In the genomic region with DNA sequence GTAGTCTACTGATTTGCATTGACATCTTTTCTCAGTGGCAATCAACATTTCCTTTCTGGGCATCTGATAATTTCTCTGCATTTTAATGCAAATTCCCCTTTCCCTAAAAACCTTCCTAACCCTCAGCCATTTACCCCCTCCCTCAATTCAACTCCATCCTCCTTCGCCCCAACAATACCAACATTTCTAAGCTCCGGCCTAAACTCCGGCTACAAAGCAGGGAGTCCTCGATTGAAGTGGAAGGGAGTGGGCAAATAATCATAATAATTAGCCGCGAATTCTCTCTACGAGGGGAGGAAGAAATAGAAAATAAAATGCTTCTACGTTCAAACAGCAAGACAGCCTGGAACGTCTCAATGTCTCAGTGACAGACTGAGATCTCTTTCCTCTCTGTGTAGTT, we compare ENCODE assay signal across 8 cellular contexts. TPM values are rescaled to one million over a fixed set of nuclear protein-coding genes. Genes with fewer than 3 reads are reported as not detected.
DNase-seq lines count a peak whose midpoint lies in the region; FAIRE-seq and TF ChIP-seq lines count a peak whose summit lies in the region.

No MANE protein-coding gene starts in this region.

- CTCF ChIA-PET in Caco-2 (lab: Charles Lee) = no interaction called here

- H3K4me3 Mint-ChIP-seq in Caco-2 (ENCODE audit: unreplicated experiment) (peak overlapping the region; percentile 79), neural crest cell (peak overlapping the region; percentile 90)

- FAIRE-seq in frontal cortex (lab: Jason Lieb, UNC) = no peak

- no peaks in the 10 kb centered on the region for H4K20me1 ChIP-seq in MM.1S (ENCODE audit: insufficient read depth, low read length)

- POLR2A ChIA-PET in Caco-2 (lab: Charles Lee) = no interaction called here

- BruUV-seq in Caco-2 (replicated peaks; lab: Mats Ljungman, UMichigan) = no TSS peak

- peak overlapping the region; percentile 93 for H3K4me2 ChIP-seq in MM.1S (ENCODE audit: low read depth, low read length)

- H3K9me3 Mint-ChIP-seq in Caco-2 (ENCODE audit: unreplicated experiment) (no peaks in the 10 kb centered on the region), neural crest cell (no peaks in the 10 kb centered on the region)

- H3K27me3 ChIP-seq in Caco-2 (replicated peaks; ENCODE audit: control insufficient read depth, insufficient read depth, low read length) (no peaks in the 10 kb centered on the region), MM.1S (replicated peaks; ENCODE audit: insufficient read depth, low read length) (no peaks in the 10 kb centered on the region)

- intact Hi-C loops in Caco-2 (cut with micrococcal nuclease; ENCODE audit: unreplicated experiment) = loop anchor here (2.0 kb wide), 1 partner anchor 34 kb away; no protein-coding TSS in a partner anchor

- H3K4me3 ChIP-seq in Caco-2 (ENCODE audit: low read depth, low read length) (no peak overlapping the region; the same call in 1 of the 2 replicates), MM.1S (ENCODE audit: low read length) (peak overlapping the region; percentile 91), coronary artery (peak overlapping the region; percentile 77)

- TF ChIP-seq CTCF in Caco-2 (IDR thresholded peaks at IDR 0.05; ENCODE audit: insufficient read depth in 1 of 2, low read depth in 1 of 2, low read length in 1 of 2, severe bottlenecking in 1 of 2, unreplicated experiment in 1 of 2) (no peak), MM.1S (IDR thresholded peaks at IDR 0.05; ENCODE audit: low read length) (no peak), coronary artery (IDR thresholded peaks at IDR 0.05) (no peak), neural crest cell (conservative IDR thresholded peaks at IDR 0.05) (no peak)

- peaks cover 15% of the 10 kb centered on the region for H3F3A ChIP-seq in MM.1S (ENCODE audit: insufficient read depth, low read length)

- H3K4me1 Mint-ChIP-seq in Caco-2 (ENCODE audit: low read depth, unreplicated experiment) (peaks cover 7% of the 10 kb centered on the region), neural crest cell (peaks cover 23% of the 10 kb centered on the region)

- H3K9me3 ChIP-seq in Caco-2 = no peaks in the 10 kb centered on the region
- no peaks in the 10 kb centered on the region for H3K9me3 ChIP-seq in MM.1S (replicated peaks; ENCODE audit: insufficient read depth, low read length)

- H3K36me3 ChIP-seq in Caco-2 (ENCODE audit: control insufficient read depth, insufficient read depth, low read length) (no peaks in the 10 kb centered on the region), MM.1S (replicated peaks; ENCODE audit: insufficient read depth, low read length) (no peaks in the 10 kb centered on the region)

- H3K9me2 ChIP-seq in MM.1S (replicated peaks; ENCODE audit: insufficient read depth, low read length) = no peaks in the 10 kb centered on the region

- peak overlapping the region; percentile 89 for H2AFZ ChIP-seq in MM.1S (ENCODE audit: low read length)

- H3K27ac Mint-ChIP-seq in Caco-2 (ENCODE audit: unreplicated experiment) = no peak overlapping the region
- H3K27ac Mint-ChIP-seq in neural crest cell (ENCODE audit: unreplicated experiment) = no peak overlapping the region

- DNase-seq in Caco-2 = no peak
- no peak for DNase-seq in MM.1S
- no peak for DNase-seq in coronary artery (ENCODE audit: low spot score)
- DNase-seq in neural crest cell (ENCODE audit: low read depth, low spot score) = no peak
- DNase-seq in substantia nigra (lab: John Stamatoyannopoulos, UW) = no peak
- no peak for DNase-seq in NCI-H1092 treated with DMSO at 0.1 percent for 48 hours (lab: John Stamatoyannopoulos, UW)
- no peak for DNase-seq in frontal cortex (ENCODE audit: low spot score in 2 of 2)
- no peak for DNase-seq in LoVo (ENCODE audit: low spot score)

- H3K36me3 Mint-ChIP-seq in Caco-2 (ENCODE audit: insufficient read depth, unreplicated experiment) (peaks cover 7% of the 10 kb centered on the region), neural crest cell (ENCODE audit: low read depth) (no peaks in the 10 kb centered on the region)

- H3K27me3 Mint-ChIP-seq in Caco-2 (ENCODE audit: insufficient read depth, unreplicated experiment) = peaks cover 24% of the 10 kb centered on the region
- H3K27me3 Mint-ChIP-seq in neural crest cell (ENCODE audit: low read depth) = peaks cover 97% of the 10 kb centered on the region

- H3K4me1 ChIP-seq in Caco-2 = peaks cover 14% of the 10 kb centered on the region
- H3K4me1 ChIP-seq in MM.1S (ENCODE audit: low read length) = 0 out of 2 replicates have a peak, but pooled peaks cover 8% of the 10 kb centered on the region

- H3K9ac ChIP-seq in MM.1S (ENCODE audit: low read length) = peak overlapping the region; percentile 63; the same call in 1 of the 2 replicates

- H3K27ac ChIP-seq in MM.1S (ENCODE audit: low read length) (no peak overlapping the region), coronary artery (no peak overlapping the region), substantia nigra (ENCODE audit: low read depth, low read length, poor library complexity, severe bottlenecking) (no peak overlapping the region)

- H3K79me2 ChIP-seq in MM.1S (ENCODE audit: low read length) = 0 out of 2 replicates have a peak, but pooled peaks cover 8% of the 10 kb centered on the region

RNA-seq across cellular contexts. Expression of gene BCL11A, which starts 4.6 kb away (rescaled TPM):
- total RNA-seq in Caco-2 (2022) (0.21 and 0.29 TPM in 2 replicates), neural crest cell (2.2 and 2.3 TPM in 2 replicates), frontal cortex (68.1 TPM)

Comparison
In these comparisons a context has a peak if more than half of its experiments do, and no peak if none do; other contexts are left out.
1. RNA of gene BCL11A, which starts 4.6 kb away (total RNA-seq): 68.1 TPM in frontal cortex (single experiment); 2.2 to 2.3 TPM in neural crest cell and 0.21 to 0.29 TPM in Caco-2; every median in the first group is over 10 times any median in the second.